Comparison of ENCODE assay signal across 15 cellular contexts in genomic region chr14:61887628-61888027, GRCh38.
"Had no signal": no experiment of that assay in that cellular context is flagged by ENCODE, and none has a peak within 500 bp of the region (broad histone marks: within the 10 kb centered on the region; RNA-seq: fewer than 3 reads in every experiment).

No MANE protein-coding gene starts in this region.

- H3K4me1 ChIP-seq: breast epithelium, suprapubic skin had no signal

- H3K27me3 ChIP-seq: dorsolateral prefrontal cortex, ovary had no signal

- H3K36me3 Mint-ChIP-seq: type B pancreatic cell had no signal

- DNase-seq: activated CD4-positive, alpha-beta T cell treated with anti-CD3 and anti-CD28 coated beads for 48 hours; activated naive CD4-positive, alpha-beta T cell treated with Interleukin-2 at 50 U/mL for 16 hours; dorsolateral prefrontal cortex; glutamatergic neuron; left ventricle myocardium superior; mesendoderm; ovary; stimulated activated CD4-positive, alpha-beta T cell treated with anti-CD3 and anti-CD28 coated beads, Interleukin-2, amount 100 ng/mL, for 48 hours; stimulated activated naive CD8-positive, alpha-beta T cell treated with anti-CD3 and anti-CD28 coated beads, Interleukin-15, Interleukin-2, amounts not matched to agents 100 U/mL and 50 U/mL, for 24 hours had no signal

- H3K36me3 ChIP-seq: breast epithelium, ovary, suprapubic skin had no signal

- H3K4me3 Mint-ChIP-seq: neural crest cell, type B pancreatic cell had no signal

- H3K27ac ChIP-seq: breast epithelium, dorsolateral prefrontal cortex, ovary, suprapubic skin had no signal

- H3K9me3 ChIP-seq: breast epithelium, ovary, suprapubic skin had no signal

- H3K4me3 ChIP-seq: breast epithelium, dorsolateral prefrontal cortex, ovary, suprapubic skin had no signal

- H3K27ac Mint-ChIP-seq: type B pancreatic cell had no signal

- FAIRE-seq: endometrium had no signal

- ATAC-seq: esophagus mucosa; left ventricle myocardium superior; stimulated activated naive CD8-positive, alpha-beta T cell treated with anti-CD3 and anti-CD28 coated beads, Interleukin-15, Interleukin-2, amounts not matched to agents 100 U/mL and 50 U/mL, for 24 hours had no signal
